ENCODE assay signal across 19 cellular contexts in the genomic region with DNA sequence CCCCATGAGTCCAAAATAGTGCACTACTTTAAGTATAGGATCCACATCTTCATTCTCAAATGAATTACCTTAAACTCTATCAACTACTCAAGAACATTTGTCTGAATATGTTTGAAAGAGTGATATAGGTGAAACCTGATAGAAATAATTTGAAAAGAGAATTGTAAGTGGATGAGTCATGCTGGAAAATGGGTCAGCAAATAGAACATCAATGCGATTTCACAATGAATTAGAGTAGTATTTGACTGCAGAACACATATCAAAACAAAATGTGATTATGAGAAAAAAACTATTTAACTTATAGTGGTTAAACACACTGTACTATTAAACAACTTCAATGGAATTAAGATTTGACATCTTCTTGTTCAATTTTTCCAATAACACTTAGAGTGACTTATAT.
DNase-seq lines count a peak whose midpoint lies in the region; ATAC-seq, FAIRE-seq and TF ChIP-seq lines count a peak whose summit lies in the region.
"Had no signal": no experiment of that assay in that cellular context is flagged by ENCODE, and none has a peak within 500 bp of the region (broad histone marks: within the 10 kb centered on the region; RNA-seq: fewer than 3 reads in every experiment).

No MANE protein-coding gene starts in this region.

- CTCF ChIA-PET in A549 (lab: Yijun Ruan, JAX), result no interaction called here

- FAIRE-seq in A549 (lab: Jason Lieb, UNC) (no peak), D721Med (lab: Jason Lieb, UNC) (peak; percentile 80)
- FAIRE-seq: RCC 7860 had no signal

- H3K4me3 ChIP-seq in A549, result no peak overlapping the region
- H3K4me3 ChIP-seq: BLaER1 treated with 17β-estradiol and CSF1 and Interleukin-3, amounts not matched to agents 10 nM and 100 nM; SJCRH30 had no signal

- TF ChIP-seq RAD21 in A549 (conservative IDR thresholded peaks at IDR 0.05 in 1 of 2, IDR thresholded peaks at IDR 0.05 in 1 of 2), result no peak

- TF ChIP-seq EP300 in A549 (IDR thresholded peaks at IDR 0.05), result no peak

- no peak for TF ChIP-seq POLR2A in A549 (IDR thresholded peaks at IDR 0.05; ENCODE audit: low read length)

- in situ Hi-C loops in ACHN (cut with HindIII; ENCODE audit: low pct_ligation_motif_present, low pct_unique_long_range_greater_than_20kb, low sequenced_read_pairs), result no loop called here

- no peak overlapping the region for H3K4me2 ChIP-seq in A549
- H3K4me2 ChIP-seq: BLaER1 treated with 17β-estradiol and CSF1 and Interleukin-3, amounts not matched to agents 10 nM and 100 nM had no signal

- WGBS in A549 (ENCODE audit: missing lambda C conversion rate), result 18% methylated on average over 1 of the region's 1 CpG

- no peaks in the 10 kb centered on the region for H3K4me1 ChIP-seq in A549

- POLR2A ChIA-PET in A549 (lab: Yijun Ruan, JAX), result no interaction called here

- H3K9me3 ChIP-seq in A549, result no peaks in the 10 kb centered on the region
- H3K9me3 ChIP-seq: BLaER1 treated with 17β-estradiol and CSF1 and Interleukin-3, amounts not matched to agents 10 nM and 100 nM; SJCRH30 had no signal

- no peak for TF ChIP-seq CTCF in A549 (IDR thresholded peaks at IDR 0.05)
- TF ChIP-seq CTCF in D721Med (IDR thresholded peaks at IDR 0.05; ENCODE audit: insufficient read depth, missing control alignments), result no peak

- DNase-seq in A549 (ENCODE audit: low read depth in 1 of 2, low spot score in 1 of 2) (peak in 1 of 2 experiments; percentile 1), D721Med (ENCODE audit: insufficient read length, low spot score) (no peak), NCI-H460 (ENCODE audit: extremely low read depth, low read depth) (peak; percentile 23), iris pigment epithelial cell (ENCODE audit: low read depth) (peak; percentile 25), ACHN (no peak), medulla oblongata (ENCODE audit: extremely low spot score) (no peak)
- DNase-seq: Caco-2; CD4-positive, alpha-beta memory T cell; EL; H7; NCI-H1092; NCI-H146; NCI-H2081; NCI-H446; NCI-H526 treated with DMSO at 0.1 percent for 48 hours; SJCRH30 had no signal

- no peak for ATAC-seq in A549
- no peak for ATAC-seq in GM21515 (IDR thresholded peaks at IDR 0.05; ENCODE audit: unreplicated experiment)

- no peak overlapping the region for H3K27ac ChIP-seq in A549
- H3K27ac ChIP-seq: BLaER1 treated with 17β-estradiol and CSF1 and Interleukin-3, amounts not matched to agents 10 nM and 100 nM; SJCRH30 had no signal

TF ChIP-seq in A549, 52 proteins besides CTCF, POLR2A, EP300 and RAD21:
- TF ChIP-seq BHLHE40 (IDR thresholded peaks at IDR 0.05; ENCODE audit: low read depth, low read length) (no peak), HEYL (CRISPR knock-in tag; IDR thresholded peaks at IDR 0.05) (no peak), KDM1A (IDR thresholded peaks at IDR 0.05; ENCODE audit: low read depth) (no peak), FOSL2 (IDR thresholded peaks at IDR 0.05) (no peak), FOSL2 (CRISPR knock-in tag; IDR thresholded peaks at IDR 0.05) (0 out of 2 replicates have a peak, but pooled peaks have one; percentile 9), HDAC2 (IDR thresholded peaks at IDR 0.05) (no peak), MAZ (IDR thresholded peaks at IDR 0.05; ENCODE audit: borderline replicate concordance, low read depth, low read length) (no peak)
- TF ChIP-seq, protein P1, sequence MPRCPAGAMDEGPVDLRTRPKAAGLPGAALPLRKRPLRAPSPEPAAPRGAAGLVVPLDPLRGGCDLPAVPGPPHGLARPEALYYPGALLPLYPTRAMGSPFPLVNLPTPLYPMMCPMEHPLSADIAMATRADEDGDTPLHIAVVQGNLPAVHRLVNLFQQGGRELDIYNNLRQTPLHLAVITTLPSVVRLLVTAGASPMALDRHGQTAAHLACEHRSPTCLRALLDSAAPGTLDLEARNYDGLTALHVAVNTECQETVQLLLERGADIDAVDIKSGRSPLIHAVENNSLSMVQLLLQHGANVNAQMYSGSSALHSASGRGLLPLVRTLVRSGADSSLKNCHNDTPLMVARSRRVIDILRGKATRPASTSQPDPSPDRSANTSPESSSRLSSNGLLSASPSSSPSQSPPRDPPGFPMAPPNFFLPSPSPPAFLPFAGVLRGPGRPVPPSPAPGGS (IDR thresholded peaks at IDR 0.05), result no peak
- TF ChIP-seq, protein P2, sequence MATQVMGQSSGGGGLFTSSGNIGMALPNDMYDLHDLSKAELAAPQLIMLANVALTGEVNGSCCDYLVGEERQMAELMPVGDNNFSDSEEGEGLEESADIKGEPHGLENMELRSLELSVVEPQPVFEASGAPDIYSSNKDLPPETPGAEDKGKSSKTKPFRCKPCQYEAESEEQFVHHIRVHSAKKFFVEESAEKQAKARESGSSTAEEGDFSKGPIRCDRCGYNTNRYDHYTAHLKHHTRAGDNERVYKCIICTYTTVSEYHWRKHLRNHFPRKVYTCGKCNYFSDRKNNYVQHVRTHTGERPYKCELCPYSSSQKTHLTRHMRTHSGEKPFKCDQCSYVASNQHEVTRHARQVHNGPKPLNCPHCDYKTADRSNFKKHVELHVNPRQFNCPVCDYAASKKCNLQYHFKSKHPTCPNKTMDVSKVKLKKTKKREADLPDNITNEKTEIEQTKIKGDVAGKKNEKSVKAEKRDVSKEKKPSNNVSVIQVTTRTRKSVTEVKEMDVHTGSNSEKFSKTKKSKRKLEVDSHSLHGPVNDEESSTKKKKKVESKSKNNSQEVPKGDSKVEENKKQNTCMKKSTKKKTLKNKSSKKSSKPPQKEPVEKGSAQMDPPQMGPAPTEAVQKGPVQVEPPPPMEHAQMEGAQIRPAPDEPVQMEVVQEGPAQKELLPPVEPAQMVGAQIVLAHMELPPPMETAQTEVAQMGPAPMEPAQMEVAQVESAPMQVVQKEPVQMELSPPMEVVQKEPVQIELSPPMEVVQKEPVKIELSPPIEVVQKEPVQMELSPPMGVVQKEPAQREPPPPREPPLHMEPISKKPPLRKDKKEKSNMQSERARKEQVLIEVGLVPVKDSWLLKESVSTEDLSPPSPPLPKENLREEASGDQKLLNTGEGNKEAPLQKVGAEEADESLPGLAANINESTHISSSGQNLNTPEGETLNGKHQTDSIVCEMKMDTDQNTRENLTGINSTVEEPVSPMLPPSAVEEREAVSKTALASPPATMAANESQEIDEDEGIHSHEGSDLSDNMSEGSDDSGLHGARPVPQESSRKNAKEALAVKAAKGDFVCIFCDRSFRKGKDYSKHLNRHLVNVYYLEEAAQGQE (IDR thresholded peaks at IDR 0.05), result no peak
- TF ChIP-seq, protein P3, sequence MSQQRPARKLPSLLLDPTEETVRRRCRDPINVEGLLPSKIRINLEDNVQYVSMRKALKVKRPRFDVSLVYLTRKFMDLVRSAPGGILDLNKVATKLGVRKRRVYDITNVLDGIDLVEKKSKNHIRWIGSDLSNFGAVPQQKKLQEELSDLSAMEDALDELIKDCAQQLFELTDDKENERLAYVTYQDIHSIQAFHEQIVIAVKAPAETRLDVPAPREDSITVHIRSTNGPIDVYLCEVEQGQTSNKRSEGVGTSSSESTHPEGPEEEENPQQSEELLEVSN (IDR thresholded peaks at IDR 0.05; ENCODE audit: borderline replicate concordance, low read depth), result no peak
TF ChIP-seq in A549: peak in this region for 1.

Comparison
In these comparisons a context has a peak if more than half of its experiments do, and no peak if none do; other contexts are left out.
1. DNase-seq: peak in NCI-H460 (single experiment) and iris pigment epithelial cell (single experiment); none in D721Med (single experiment), ACHN (single experiment) and medulla oblongata (single experiment).